8 cellular contexts compared by ENCODE assay signal in genomic region chr4:39526810-39527295, GRCh38. TPM values are rescaled to one million over a fixed set of nuclear protein-coding genes. Genes with fewer than 3 reads are reported as not detected.
DNase-seq lines count a peak whose midpoint lies in the region; TF ChIP-seq lines count a peak whose summit lies in the region.

No MANE protein-coding gene starts in this region.

- TF ChIP-seq CTCF in HFF-Myc (IDR thresholded peaks at IDR 0.05; ENCODE audit: low read depth, low read length, missing control alignments) (no peak), endothelial cell (IDR thresholded peaks at IDR 0.05; ENCODE audit: unreplicated experiment) (no peak), neural progenitor cell (IDR thresholded peaks at IDR 0.05) (no peak), vagina (IDR thresholded peaks at IDR 0.05) (no peak)

- H3K4me1 ChIP-seq in ES-I3 (ENCODE audit: insufficient read depth, low read length) (peaks cover 2% of the 10 kb centered on the region; the same call in 1 of the 2 replicates), neural progenitor cell (peaks cover 6% of the 10 kb centered on the region), vagina (peaks cover 53% of the 10 kb centered on the region)

- peaks cover 40% of the 10 kb centered on the region for H4K20me1 ChIP-seq in neural progenitor cell (ENCODE audit: low read depth)

- H3K27ac ChIP-seq in neural progenitor cell (peak overlapping the region; percentile 96), vagina (peak overlapping the region; percentile 94)

- peak overlapping the region; percentile 99 for H3K4me3 Mint-ChIP-seq in endothelial cell (ENCODE audit: unreplicated experiment)
- H3K4me3 Mint-ChIP-seq in neural progenitor cell: peak overlapping the region; percentile 98

- H2AFZ ChIP-seq in neural progenitor cell (replicated peaks): peak overlapping the region; percentile 94

- H3K36me3 ChIP-seq in ES-I3 (ENCODE audit: insufficient read depth, low read length) (peaks cover 9% of the 10 kb centered on the region; the same call in 1 of the 2 replicates), neural progenitor cell (peaks cover 25% of the 10 kb centered on the region), vagina (no peaks in the 10 kb centered on the region)

- H3K4me1 Mint-ChIP-seq in endothelial cell (ENCODE audit: unreplicated experiment) (peaks cover 22% of the 10 kb centered on the region), neural progenitor cell (peaks cover 23% of the 10 kb centered on the region)

- no peaks in the 10 kb centered on the region for H3K27me3 ChIP-seq in neural progenitor cell
- no peaks in the 10 kb centered on the region for H3K27me3 ChIP-seq in vagina

- DNase-seq in HFF-Myc (ENCODE audit: extremely low read depth, low read depth) (no peak), T-helper 2 cell (peak in 3 of 5 experiments; percentile 7 to 45 (median 18)), endothelial cell (ENCODE audit: low spot score) (no peak), neural progenitor cell (ENCODE audit: low spot score) (peak; percentile 29), vagina (ENCODE audit: extremely low spot score in 2 of 2) (peak in 1 of 2 donors; percentile 89), cortex of kidney (lab: John Stamatoyannopoulos, UW) (no peak), HuH-7 (ENCODE audit: low spot score) (no peak)

- intact Hi-C loops in vagina (cut with DNase I): loop anchor here (5.0 kb wide), 4 partner anchors 70 to 1840 kb away; partner anchors contain the start of genes LIAS, PDS5A, RELL1 and RPL9

- TF ChIP-seq POLR2A in vagina (IDR thresholded peaks at IDR 0.05): no peak

- H3K9me3 ChIP-seq in ES-I3 (ENCODE audit: control insufficient read depth, insufficient read depth, low read length): peaks cover 17% of the 10 kb centered on the region
- H3K9me3 ChIP-seq in neural progenitor cell (ENCODE audit: low read depth): peaks cover 13% of the 10 kb centered on the region
- no peaks in the 10 kb centered on the region for H3K9me3 ChIP-seq in vagina

- H3K9me3 Mint-ChIP-seq in endothelial cell (ENCODE audit: unreplicated experiment) (peaks cover 4% of the 10 kb centered on the region), neural progenitor cell (peaks cover 18% of the 10 kb centered on the region)

- H3K27ac Mint-ChIP-seq in endothelial cell (ENCODE audit: unreplicated experiment) (peak overlapping the region; percentile 96), neural progenitor cell (peak overlapping the region; percentile 96)

- peaks cover 25% of the 10 kb centered on the region for H3F3A ChIP-seq in neural progenitor cell (ENCODE audit: low read depth)

- H3K27me3 Mint-ChIP-seq in endothelial cell (ENCODE audit: unreplicated experiment): peaks cover 4% of the 10 kb centered on the region
- no peaks in the 10 kb centered on the region for H3K27me3 Mint-ChIP-seq in neural progenitor cell (ENCODE audit: insufficient read depth, low read depth)

- peaks cover 35% of the 10 kb centered on the region for H3K36me3 Mint-ChIP-seq in endothelial cell (ENCODE audit: low read depth, unreplicated experiment)
- peaks cover 26% of the 10 kb centered on the region for H3K36me3 Mint-ChIP-seq in neural progenitor cell

- peak overlapping the region; percentile 94 for H3K4me3 ChIP-seq in HFF-Myc (replicated peaks; ENCODE audit: low read depth, low read length)
- H3K4me3 ChIP-seq in neural progenitor cell: peak overlapping the region; percentile 83
- H3K4me3 ChIP-seq in vagina: peak overlapping the region; percentile 86 to 91

- H3K4me2 ChIP-seq in neural progenitor cell: peak overlapping the region; percentile 100

- peaks cover 93% of the 10 kb centered on the region for H3K79me2 ChIP-seq in neural progenitor cell (ENCODE audit: low read depth)

- H3K9ac ChIP-seq in ES-I3 (ENCODE audit: low read depth, low read length): peak overlapping the region; percentile 90
- H3K9ac ChIP-seq in neural progenitor cell: peak overlapping the region; percentile 91

RNA-seq across cellular contexts. Expression of gene UGDH, which starts 0.4 kb away (rescaled TPM):
- total RNA-seq in endothelial cell (ENCODE audit: unreplicated experiment) (93.9 TPM), neural progenitor cell (ENCODE audit: low replicate concordance) (128 and 157 TPM in 2 replicates), vagina (43.5 TPM)

Comparison
In these comparisons a context has a peak if more than half of its experiments do, and no peak if none do; other contexts are left out.
1. DNase-seq: peak in T-helper 2 cell (3 of 5) and neural progenitor cell (single experiment); none in HFF-Myc (single experiment), endothelial cell (single experiment), cortex of kidney (single experiment) and HuH-7 (single experiment).
2. Peak in every context shown above with its lines, with median percentiles within 50 percentile points of each other: H3K4me3 ChIP-seq.